Comparison of ENCODE assay signal across 15 cellular contexts in genomic region chr11:57546451-57546850, GRCh38. TPM values are rescaled to one million over a fixed set of nuclear protein-coding genes. Genes with fewer than 3 reads are reported as not detected.
DNase-seq lines count a peak whose midpoint lies in the region; ATAC-seq lines count a peak whose summit lies in the region.
"Had no signal": no experiment of that assay in that cellular context is flagged by ENCODE, and none has a peak within 500 bp of the region (broad histone marks: within the 10 kb centered on the region; RNA-seq: fewer than 3 reads in every experiment).

No MANE protein-coding gene starts in this region.

- H3K4me1 Mint-ChIP-seq in activated naive CD8-positive, alpha-beta T cell treated with anti-CD3 and anti-CD28 coated beads, Interleukin-2, amount 50 U/mL, for 24 hours: peaks cover 16% of the 10 kb centered on the region
- peaks cover 14% of the 10 kb centered on the region for H3K4me1 Mint-ChIP-seq in activated naive CD8-positive, alpha-beta T cell treated with anti-CD3 and anti-CD28 coated beads for 36 hours
- peaks cover 11% of the 10 kb centered on the region for H3K4me1 Mint-ChIP-seq in central memory CD8-positive, alpha-beta T cell
- H3K4me1 Mint-ChIP-seq in stimulated activated naive B cell treated with anti-CD40 and anti-IgM and Interleukin-4, amounts not matched to agents 10 μg/mL and 1 μg/mL and 100 μg/mL, for 72 hours: peaks cover 13 to 29% of the 10 kb centered on the region in 2 donors

- H3K36me3 Mint-ChIP-seq in activated naive CD8-positive, alpha-beta T cell treated with anti-CD3 and anti-CD28 coated beads, Interleukin-2, amount 50 U/mL, for 24 hours (ENCODE audit: low read depth): peaks cover 21% of the 10 kb centered on the region
- peaks cover 15% of the 10 kb centered on the region for H3K36me3 Mint-ChIP-seq in activated naive CD8-positive, alpha-beta T cell treated with anti-CD3 and anti-CD28 coated beads for 36 hours
- peaks cover 15% of the 10 kb centered on the region for H3K36me3 Mint-ChIP-seq in central memory CD8-positive, alpha-beta T cell (ENCODE audit: insufficient read depth)
- peaks cover 24 to 38% of the 10 kb centered on the region in 2 donors for H3K36me3 Mint-ChIP-seq in stimulated activated naive B cell treated with anti-CD40 and anti-IgM and Interleukin-4, amounts not matched to agents 10 μg/mL and 1 μg/mL and 100 μg/mL, for 72 hours

- H3K27me3 Mint-ChIP-seq in activated naive CD8-positive, alpha-beta T cell treated with anti-CD3 and anti-CD28 coated beads, Interleukin-2, amount 50 U/mL, for 24 hours: no peaks in the 10 kb centered on the region
- H3K27me3 Mint-ChIP-seq in activated naive CD8-positive, alpha-beta T cell treated with anti-CD3 and anti-CD28 coated beads for 36 hours: no peaks in the 10 kb centered on the region
- H3K27me3 Mint-ChIP-seq in central memory CD8-positive, alpha-beta T cell: no peaks in the 10 kb centered on the region
- H3K27me3 Mint-ChIP-seq in stimulated activated naive B cell treated with anti-CD40 and anti-IgM and Interleukin-4, amounts not matched to agents 10 μg/mL and 1 μg/mL and 100 μg/mL, for 72 hours: no peaks in the 10 kb centered on the region

- no peaks in the 10 kb centered on the region for H3K9me3 Mint-ChIP-seq in activated naive CD8-positive, alpha-beta T cell treated with anti-CD3 and anti-CD28 coated beads, Interleukin-2, amount 50 U/mL, for 24 hours
- H3K9me3 Mint-ChIP-seq in activated naive CD8-positive, alpha-beta T cell treated with anti-CD3 and anti-CD28 coated beads for 36 hours: no peaks in the 10 kb centered on the region
- no peaks in the 10 kb centered on the region for H3K9me3 Mint-ChIP-seq in central memory CD8-positive, alpha-beta T cell
- H3K9me3 Mint-ChIP-seq in stimulated activated naive B cell treated with anti-CD40 and anti-IgM and Interleukin-4, amounts not matched to agents 10 μg/mL and 1 μg/mL and 100 μg/mL, for 72 hours: no peaks in the 10 kb centered on the region

- ATAC-seq in activated naive CD8-positive, alpha-beta T cell treated with anti-CD3 and anti-CD28 coated beads, Interleukin-2, amount 50 U/mL, for 24 hours: no peak
- no peak for ATAC-seq in central memory CD8-positive, alpha-beta T cell (replicated peaks; ENCODE audit: extremely low read depth, poor library complexity, severe bottlenecking)
- no peak for ATAC-seq in stimulated activated naive B cell treated with anti-CD40 and anti-IgM and Interleukin-4, amounts not matched to agents 10 μg/mL and 1 μg/mL and 100 μg/mL, for 72 hours (replicated peaks)
- no peak for ATAC-seq in HG02763 (IDR thresholded peaks at IDR 0.05; ENCODE audit: unreplicated experiment)

- no peak overlapping the region for H3K4me3 Mint-ChIP-seq in activated naive CD8-positive, alpha-beta T cell treated with anti-CD3 and anti-CD28 coated beads, Interleukin-2, amount 50 U/mL, for 24 hours
- H3K4me3 Mint-ChIP-seq in activated naive CD8-positive, alpha-beta T cell treated with anti-CD3 and anti-CD28 coated beads for 36 hours: no peak overlapping the region
- no peak overlapping the region for H3K4me3 Mint-ChIP-seq in central memory CD8-positive, alpha-beta T cell
- H3K4me3 Mint-ChIP-seq in stimulated activated naive B cell treated with anti-CD40 and anti-IgM and Interleukin-4, amounts not matched to agents 10 μg/mL and 1 μg/mL and 100 μg/mL, for 72 hours: no peak overlapping the region

- H3K27ac Mint-ChIP-seq in activated naive CD8-positive, alpha-beta T cell treated with anti-CD3 and anti-CD28 coated beads, Interleukin-2, amount 50 U/mL, for 24 hours: peak overlapping the region; percentile 18
- no peak overlapping the region for H3K27ac Mint-ChIP-seq in activated naive CD8-positive, alpha-beta T cell treated with anti-CD3 and anti-CD28 coated beads for 36 hours
- peak overlapping the region; percentile 95 for H3K27ac Mint-ChIP-seq in central memory CD8-positive, alpha-beta T cell (ENCODE audit: low read depth)
- peak overlapping the region; percentile 62 for H3K27ac Mint-ChIP-seq in stimulated activated naive B cell treated with anti-CD40 and anti-IgM and Interleukin-4, amounts not matched to agents 10 μg/mL and 1 μg/mL and 100 μg/mL, for 72 hours

- DNase-seq in activated naive CD8-positive, alpha-beta T cell treated with anti-CD3 and anti-CD28 coated beads, Interleukin-2, amount 50 U/mL, for 24 hours: no peak
- no peak for DNase-seq in activated naive CD8-positive, alpha-beta T cell treated with anti-CD3 and anti-CD28 coated beads for 36 hours
- no peak for DNase-seq in central memory CD8-positive, alpha-beta T cell (ENCODE audit: low spot score in 2 of 2)
- no peak for DNase-seq in stimulated activated naive B cell treated with anti-CD40 and anti-IgM and Interleukin-4, amounts not matched to agents 10 μg/mL and 1 μg/mL and 100 μg/mL, for 72 hours
- no peak for DNase-seq in SHP77 (lab: John Stamatoyannopoulos, UW)
- DNase-seq: AML-193, NCI-H1417 treated with DMSO at 0.1 percent for 48 hours, NCI-H187, NCI-H446 treated with DMSO at 0.1 percent for 48 hours, NCI-H526 treated with DMSO at 0.1 percent for 48 hours, Right ventricle myocardium superior had no signal

RNA-seq across cellular contexts. Expression of gene SMTNL1, which starts 9.1 kb away (rescaled TPM):
- total RNA-seq in activated naive CD8-positive, alpha-beta T cell treated with anti-CD3 and anti-CD28 coated beads for 36 hours: not detected
- total RNA-seq: A172, Daoy, HT1080, Right ventricle myocardium superior had no signal

RNA-seq across cellular contexts. Expression of gene TIMM10, which starts 15.9 kb away (rescaled TPM):
- 100 to 1,000 TPM; 134 to 137 TPM for total RNA-seq in activated naive CD8-positive, alpha-beta T cell treated with anti-CD3 and anti-CD28 coated beads for 36 hours

RNA-seq across cellular contexts. Expression of gene UBE2L6, which starts 21.0 kb away (rescaled TPM):
- 100 to 1,000 TPM; 200 to 208 TPM for total RNA-seq in activated naive CD8-positive, alpha-beta T cell treated with anti-CD3 and anti-CD28 coated beads for 36 hours

RNA-seq across cellular contexts. Expression of gene SLC43A1, which starts 30.9 kb away (rescaled TPM):
- 10 to 100 TPM; 36.8 to 37.1 TPM for total RNA-seq in activated naive CD8-positive, alpha-beta T cell treated with anti-CD3 and anti-CD28 coated beads for 36 hours

RNA-seq across cellular contexts. Expression of gene SERPING1, which starts 51.0 kb away (rescaled TPM):
- total RNA-seq in activated naive CD8-positive, alpha-beta T cell treated with anti-CD3 and anti-CD28 coated beads for 36 hours: under 1 TPM; 0.41 to 0.68 TPM
- total RNA-seq: Daoy, HT1080 had no signal
